In the genomic region with DNA sequence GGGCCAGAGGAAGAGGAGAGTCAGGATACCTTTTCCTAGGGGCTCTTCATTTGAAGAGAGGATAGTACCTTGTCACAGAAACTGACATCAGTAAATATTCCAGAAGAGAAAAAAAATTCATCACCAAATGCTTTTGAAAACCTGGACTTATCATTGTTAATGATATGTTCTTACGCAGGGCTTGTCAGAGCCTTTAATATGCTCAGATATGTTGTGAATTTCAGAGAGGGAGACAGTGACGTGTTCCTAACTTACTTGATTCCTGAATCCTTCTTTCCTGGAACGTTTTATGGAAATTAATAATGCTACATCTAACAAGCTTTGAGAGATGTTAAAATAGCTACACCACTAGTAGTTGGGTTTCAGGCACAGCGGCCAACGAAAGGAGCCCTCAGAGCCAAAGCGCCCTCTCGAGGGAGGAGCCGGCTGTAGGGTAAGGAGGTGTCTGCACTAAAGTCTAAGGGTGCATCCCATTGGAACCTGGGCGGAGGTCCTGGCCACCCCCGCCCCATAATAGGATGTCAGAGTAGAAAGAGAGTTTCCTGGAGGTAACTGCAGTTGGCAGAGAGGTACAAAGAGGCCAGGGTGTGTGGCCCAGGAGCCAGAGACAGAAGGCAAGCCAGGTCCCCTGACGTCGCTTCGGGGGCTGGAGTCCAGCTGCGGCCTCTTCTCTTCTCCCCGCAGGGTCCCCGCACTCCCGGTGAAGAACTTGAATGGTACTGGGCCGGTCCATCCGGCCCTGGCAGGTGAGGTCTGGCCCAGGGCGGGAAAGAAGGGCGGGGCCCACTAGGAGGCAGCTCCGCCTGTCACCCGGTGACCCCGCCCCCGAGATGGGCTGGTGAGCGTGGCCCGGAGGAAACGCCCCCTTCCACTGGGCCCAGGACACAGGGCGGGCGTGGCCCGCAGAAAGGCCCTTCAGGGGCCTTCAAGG, we compare ENCODE assay signal across 9 cellular contexts. TPM values are rescaled to one million over a fixed set of nuclear protein-coding genes. Genes with fewer than 3 reads are reported as not detected.
DNase-seq lines count a peak whose midpoint lies in the region; ATAC-seq and TF ChIP-seq lines count a peak whose summit lies in the region.
"Had no signal": no experiment of that assay in that cellular context is flagged by ENCODE, and none has a peak within 500 bp of the region (broad histone marks: within the 10 kb centered on the region; RNA-seq: fewer than 3 reads in every experiment).

No MANE protein-coding gene starts in this region.

- TF ChIP-seq EP300 in ovary (IDR thresholded peaks at IDR 0.05): no peak

- ATAC-seq in GM21528 (IDR thresholded peaks at IDR 0.05; ENCODE audit: low FRiP score, unreplicated experiment): no peak

- H3K4me3 Mint-ChIP-seq in activated naive CD4-positive, alpha-beta T cell treated with anti-CD3 and anti-CD28 coated beads for 36 hours: no peak overlapping the region

- H3K4me2 ChIP-seq in hepatocyte: peak overlapping the region; percentile 70

- H3K27ac ChIP-seq in Peyer's patch (peak overlapping the region in 1 of 4 donors; percentile 44), hepatocyte (no peak overlapping the region), testis (no peak overlapping the region), ovary (no peak overlapping the region)

- no peak overlapping the region for H3K27ac Mint-ChIP-seq in activated naive CD4-positive, alpha-beta T cell treated with anti-CD3 and anti-CD28 coated beads for 36 hours

- H3K36me3 ChIP-seq in Peyer's patch: no peaks in the 10 kb centered on the region
- H3K36me3 ChIP-seq in hepatocyte (replicated peaks; ENCODE audit: insufficient read depth, low read depth): no peaks in the 10 kb centered on the region
- no peaks in the 10 kb centered on the region for H3K36me3 ChIP-seq in testis (ENCODE audit: low read depth, missing control alignments)
- H3K36me3 ChIP-seq in ovary: no peaks in the 10 kb centered on the region

- TF ChIP-seq CTCF in Peyer's patch (IDR thresholded peaks at IDR 0.05): no peak
- TF ChIP-seq CTCF in hepatocyte (IDR thresholded peaks at IDR 0.05; ENCODE audit: poor library complexity): peak; percentile 19
- TF ChIP-seq CTCF in testis (IDR thresholded peaks at IDR 0.05): no peak
- no peak for TF ChIP-seq CTCF in ovary (IDR thresholded peaks at IDR 0.05)

- H3K27me3 ChIP-seq in Peyer's patch: no peaks in the 10 kb centered on the region
- H3K27me3 ChIP-seq in hepatocyte: peaks cover 16% of the 10 kb centered on the region
- no peaks in the 10 kb centered on the region for H3K27me3 ChIP-seq in testis
- no peaks in the 10 kb centered on the region for H3K27me3 ChIP-seq in ovary

- peaks cover 0 to 29% (median 5%) of the 10 kb centered on the region in 4 donors for H3K4me1 ChIP-seq in Peyer's patch
- no peaks in the 10 kb centered on the region for H3K4me1 ChIP-seq in hepatocyte (ENCODE audit: insufficient read depth)
- peaks cover under 1% of the 10 kb centered on the region for H3K4me1 ChIP-seq in testis
- H3K4me1 ChIP-seq in ovary (ENCODE audit: insufficient read depth): no peaks in the 10 kb centered on the region

- CTCF ChIA-PET in activated naive CD4-positive, alpha-beta T cell treated with anti-CD3 and anti-CD28 coated beads for 36 hours (lab: Charles Lee): interaction anchor here (1.3 to 3.3 kb wide), 3 partner anchors 36 to 44 kb away, joined by 4 to 17 read pairs (median 6); partner anchors contain the start of gene DTX1

- H3K79me2 ChIP-seq in hepatocyte: no peaks in the 10 kb centered on the region

- H2AFZ ChIP-seq in hepatocyte: no peak overlapping the region

- 16% methylated on average over 17 of the region's 31 CpGs for WGBS in hepatocyte (ENCODE audit: low lambda C conversion rate, missing lambda C conversion rate)
- 36 to 47% methylated on average over 17 to 28 of the region's 31 CpGs for WGBS in testis, 2 donors
- WGBS in ovary, 3 donors: 45 to 60% (median 57%) methylated on average over 30 to 31 of the region's 31 CpGs

- intact Hi-C loops in activated naive CD4-positive, alpha-beta T cell treated with anti-CD3 and anti-CD28 coated beads for 36 hours (cut with micrococcal nuclease): no loop called here
- intact Hi-C loops in testis (cut with DNase I; ENCODE audit: low total_unique reads): no loop called here
- intact Hi-C loops in ovary (cut with DNase I): no loop called here

- H4K20me1 ChIP-seq in hepatocyte (ENCODE audit: insufficient read depth, poor library complexity, severe bottlenecking): no peaks in the 10 kb centered on the region

- H3K4me3 ChIP-seq in Peyer's patch (peak overlapping the region in 1 of 4 donors; percentile 8), hepatocyte (no peak overlapping the region), testis (peak overlapping the region in 1 of 2 donors; percentile 25), ovary (no peak overlapping the region)

- no peaks in the 10 kb centered on the region for H3K36me3 Mint-ChIP-seq in activated naive CD4-positive, alpha-beta T cell treated with anti-CD3 and anti-CD28 coated beads for 36 hours (ENCODE audit: low read depth)

- H3K9me3 ChIP-seq in Peyer's patch (no peaks in the 10 kb centered on the region), hepatocyte (ENCODE audit: low read depth) (no peaks in the 10 kb centered on the region), testis (no peaks in the 10 kb centered on the region), ovary (no peaks in the 10 kb centered on the region)

- no peaks in the 10 kb centered on the region for H3K9me2 ChIP-seq in hepatocyte (replicated peaks; ENCODE audit: insufficient read depth)

- TF ChIP-seq POLR2A in Peyer's patch (IDR thresholded peaks at IDR 0.05): no peak
- no peak for TF ChIP-seq POLR2A in testis (IDR thresholded peaks at IDR 0.05)
- TF ChIP-seq POLR2A in ovary (IDR thresholded peaks at IDR 0.05): no peak

- peaks cover 53% of the 10 kb centered on the region for H3K4me1 Mint-ChIP-seq in activated naive CD4-positive, alpha-beta T cell treated with anti-CD3 and anti-CD28 coated beads for 36 hours (ENCODE audit: low read depth)

- H3K9me3 Mint-ChIP-seq in activated naive CD4-positive, alpha-beta T cell treated with anti-CD3 and anti-CD28 coated beads for 36 hours: peaks cover 4% of the 10 kb centered on the region

- H3K27me3 Mint-ChIP-seq in activated naive CD4-positive, alpha-beta T cell treated with anti-CD3 and anti-CD28 coated beads for 36 hours (ENCODE audit: low read depth): no peaks in the 10 kb centered on the region

- DNase-seq in activated naive CD4-positive, alpha-beta T cell treated with anti-CD3 and anti-CD28 coated beads for 36 hours: peak; percentile 30
- no peak for DNase-seq in activated naive CD4-positive, alpha-beta T cell treated with Interleukin-2 at 50 U/mL for 16 hours
- peak; percentile 66 to 77 (median 72) for DNase-seq in Peyer's patch
- peak; percentile 70 for DNase-seq in hepatocyte (ENCODE audit: low spot score)
- DNase-seq in testis: peak; percentile 56
- no peak for DNase-seq in DMS 273 treated with DMSO at 0.1 percent for 48 hours (lab: John Stamatoyannopoulos, UW)
- DNase-seq in ovary: no peak

RNA-seq across cellular contexts. Expression of gene DTX1, which starts 36.2 kb away (rescaled TPM):
- 10 to 100 TPM in 1 of 2 experiments, 1 to 10 TPM in 1; 8.3 to 10.7 TPM for total RNA-seq in activated naive CD4-positive, alpha-beta T cell treated with anti-CD3 and anti-CD28 coated beads for 36 hours
- total RNA-seq in Peyer's patch: 10 to 100 TPM in 1 of 4 donors, 1 to 10 TPM in 3; 3.1 to 33.8 (median 5.3) TPM
- total RNA-seq in hepatocyte: 0.47 and 1.0 TPM in 2 replicates
- polyA plus RNA-seq in hepatocyte: 0.89 and 2.3 TPM in 2 replicates
- total RNA-seq in testis: 10 to 100 TPM; 22.8 to 26.9 TPM
- polyA plus RNA-seq in testis (ENCODE audit: insufficient read depth, low read depth, low replicate concordance): 15.0 TPM
- 1 to 10 TPM in 4 of 7 donors, under 1 TPM in 3; 0.56 to 5.5 (median 1.5) TPM for total RNA-seq in ovary
- polyA plus RNA-seq in ovary: 1 to 10 TPM; 2.1 to 2.4 TPM

RNA-seq across cellular contexts. Expression of gene RASAL1, which starts 42.8 kb away (rescaled TPM):
- 1 to 10 TPM; 2.6 to 3.2 TPM for total RNA-seq in activated naive CD4-positive, alpha-beta T cell treated with anti-CD3 and anti-CD28 coated beads for 36 hours
- total RNA-seq in Peyer's patch (1 to 10 TPM in 3 of 4 donors, under 1 TPM in 1; 0.85 to 4.4 (median 3.9) TPM), hepatocyte (not detected in 2 replicates), testis (10 to 100 TPM; 18.2 to 20.1 TPM), ovary (1 to 10 TPM in 4 of 7 donors, under 1 TPM in 1, not detected in 2; 0.36 to 5.1 (median 1.3) TPM)
- polyA plus RNA-seq in hepatocyte (0.22 and 0.74 TPM in 2 replicates), testis (ENCODE audit: insufficient read depth, low read depth, low replicate concordance) (5.0 TPM), ovary (under 1 TPM; 0.05 to 0.42 TPM)
- total RNA-seq: T-helper 1 cell treated with Interleukin-12 subunit alpha and Interleukin-12 subunit beta and Interleukin-4 antibody, amounts not matched to agents 30 ng/mL and 1 ng/mL, for 36 hours had no signal

RNA-seq across cellular contexts. Expression of gene CFAP73, which starts 56.8 kb away (rescaled TPM):
- 1 to 10 TPM in 1 of 2 experiments, under 1 TPM in 1; 0.57 to 1.3 TPM for total RNA-seq in activated naive CD4-positive, alpha-beta T cell treated with anti-CD3 and anti-CD28 coated beads for 36 hours
- total RNA-seq in Peyer's patch: not detected
- not detected in 2 replicates for total RNA-seq in hepatocyte
- polyA plus RNA-seq in hepatocyte: not detected in 2 replicates
- under 1 TPM in 1 of 2 donors, not detected in 1; 0.81 TPM for total RNA-seq in testis
- polyA plus RNA-seq in testis (ENCODE audit: insufficient read depth, low read depth, low replicate concordance): 1.2 TPM
- total RNA-seq in ovary: 10 to 100 TPM in 1 of 7 donors, 1 to 10 TPM in 3, under 1 TPM in 1, not detected in 2; 0.72 to 38.3 (median 1.6) TPM
- under 1 TPM in 1 of 2 donors, not detected in 1; 0.15 TPM for polyA plus RNA-seq in ovary

Comparison
In these comparisons a context has a peak if more than half of its experiments do, and no peak if none do; other contexts are left out.
1. DNase-seq: peak in activated naive CD4-positive, alpha-beta T cell treated with anti-CD3 and anti-CD28 coated beads for 36 hours (single experiment), Peyer's patch (3 of 3), hepatocyte (single experiment) and testis (single experiment); none in activated naive CD4-positive, alpha-beta T cell treated with Interleukin-2 at 50 U/mL for 16 hours (single experiment), DMS 273 treated with DMSO at 0.1 percent for 48 hours (single experiment) and ovary (0 of 5).